8 cellular contexts compared by ENCODE assay signal in genomic region chr3:152267831-152268500, GRCh38. TPM values are rescaled to one million over a fixed set of nuclear protein-coding genes. Genes with fewer than 3 reads are reported as not detected.
DNase-seq lines count a peak whose midpoint lies in the region; ATAC-seq lines count a peak whose summit lies in the region.

No MANE protein-coding gene starts in this region.

- in situ Hi-C loops in ACHN (cut with HindIII; ENCODE audit: low pct_ligation_motif_present, low pct_unique_long_range_greater_than_20kb, low sequenced_read_pairs) = no loop called here

- peak overlapping the region; percentile 93 to 98 (median 97) for H3K27ac Mint-ChIP-seq in CD4-positive, CD25-positive, alpha-beta regulatory T cell

- peak overlapping the region; percentile 86 for H2AFZ ChIP-seq in neuron (ENCODE audit: low read depth, low read length)

- H3K9me3 Mint-ChIP-seq in CD4-positive, CD25-positive, alpha-beta regulatory T cell = no peaks in the 10 kb centered on the region

- H3K27me3 ChIP-seq in CD4-positive, CD25-positive, alpha-beta regulatory T cell (ENCODE audit: control insufficient read depth, insufficient read depth, low read length) = no peaks in the 10 kb centered on the region
- H3K27me3 ChIP-seq in effector memory CD4-positive, alpha-beta T cell (replicated peaks; ENCODE audit: control insufficient read depth, insufficient read depth, low read length, poor library complexity, severe bottlenecking) = no peaks in the 10 kb centered on the region
- H3K27me3 ChIP-seq in neuron (ENCODE audit: insufficient read depth, low read length) = no peaks in the 10 kb centered on the region

- H3K9me3 ChIP-seq in CD4-positive, CD25-positive, alpha-beta regulatory T cell (ENCODE audit: control insufficient read depth in 2 of 2, low read length in 2 of 2) = no peaks in the 10 kb centered on the region
- no peaks in the 10 kb centered on the region for H3K9me3 ChIP-seq in effector memory CD4-positive, alpha-beta T cell (ENCODE audit: control insufficient read depth, low read length)
- H3K9me3 ChIP-seq in neuron (ENCODE audit: low read length) = no peaks in the 10 kb centered on the region

- peak overlapping the region; percentile 94 to 100 (median 96) for H3K4me3 Mint-ChIP-seq in CD4-positive, CD25-positive, alpha-beta regulatory T cell

- H3K4me3 ChIP-seq in CD4-positive, CD25-positive, alpha-beta regulatory T cell (ENCODE audit: low read depth, low read length) = peak overlapping the region; percentile 84
- H3K4me3 ChIP-seq in effector memory CD4-positive, alpha-beta T cell (ENCODE audit: insufficient read depth, low read depth, low read length, poor library complexity, severe bottlenecking) = peak overlapping the region; percentile 90
- H3K4me3 ChIP-seq in neuron (ENCODE audit: low read length) = peak overlapping the region; percentile 79

- peaks cover 9% of the 10 kb centered on the region for H3K36me3 ChIP-seq in CD4-positive, CD25-positive, alpha-beta regulatory T cell (ENCODE audit: control insufficient read depth, insufficient read depth, low read length)
- no peaks in the 10 kb centered on the region for H3K36me3 ChIP-seq in effector memory CD4-positive, alpha-beta T cell (ENCODE audit: control insufficient read depth, insufficient read depth, low read length)
- no peaks in the 10 kb centered on the region for H3K36me3 ChIP-seq in neuron (ENCODE audit: insufficient read depth, low read length)

- no peak for DNase-seq in CD4-positive, CD25-positive, alpha-beta regulatory T cell
- DNase-seq in NAMALWA (ENCODE audit: low spot score) (peak; percentile 44), NCI-H1092 treated with DMSO at 0.1 percent for 48 hours (lab: John Stamatoyannopoulos, UW) (no peak), COLO668 (lab: John Stamatoyannopoulos, UW; ENCODE audit: unreplicated experiment) (no peak), NCI-H187 (lab: John Stamatoyannopoulos, UW) (no peak), ACHN (no peak)
- no peak for DNase-seq in effector memory CD4-positive, alpha-beta T cell

- H3K36me3 Mint-ChIP-seq in CD4-positive, CD25-positive, alpha-beta regulatory T cell = peaks cover 33% of the 10 kb centered on the region

- no peak for ATAC-seq in CD4-positive, CD25-positive, alpha-beta regulatory T cell (ENCODE audit: low read depth in 2 of 2)

- peaks cover 36 to 75% (median 59%) of the 10 kb centered on the region in 4 donors for H3K4me1 Mint-ChIP-seq in CD4-positive, CD25-positive, alpha-beta regulatory T cell

- peaks cover 13% of the 10 kb centered on the region for H3K27me3 Mint-ChIP-seq in CD4-positive, CD25-positive, alpha-beta regulatory T cell

- peak overlapping the region; percentile 97 for H3K27ac ChIP-seq in CD4-positive, CD25-positive, alpha-beta regulatory T cell (ENCODE audit: insufficient read depth, low read length, poor library complexity, severe bottlenecking)
- peak overlapping the region; percentile 98 for H3K27ac ChIP-seq in effector memory CD4-positive, alpha-beta T cell (ENCODE audit: insufficient read depth, low read length, poor library complexity, severe bottlenecking)

- peaks cover 54% of the 10 kb centered on the region for H3K4me1 ChIP-seq in CD4-positive, CD25-positive, alpha-beta regulatory T cell (ENCODE audit: control insufficient read depth, insufficient read depth, low read length, poor library complexity, severe bottlenecking)
- H3K4me1 ChIP-seq in effector memory CD4-positive, alpha-beta T cell (ENCODE audit: control insufficient read depth, insufficient read depth, low read length, poor library complexity, severe bottlenecking) = peaks cover 24% of the 10 kb centered on the region
- peaks cover 23% of the 10 kb centered on the region for H3K4me1 ChIP-seq in neuron (ENCODE audit: insufficient read depth, low read length)

RNA-seq across cellular contexts. Expression of gene MBNL1, which starts 0.8 kb away (rescaled TPM):
- total RNA-seq in CD4-positive, CD25-positive, alpha-beta regulatory T cell = 726 TPM
- 100 to 1,000 TPM; 221 to 262 (median 237) TPM for polyA plus RNA-seq in CD4-positive, CD25-positive, alpha-beta regulatory T cell
